21 cellular contexts compared by ENCODE assay signal in genomic region chr5:107593009-107593408, GRCh38.
DNase-seq lines count a peak whose midpoint lies in the region; ATAC-seq and TF ChIP-seq lines count a peak whose summit lies in the region.
"Had no signal": no experiment of that assay in that cellular context is flagged by ENCODE, and none has a peak within 500 bp of the region (broad histone marks: within the 10 kb centered on the region; RNA-seq: fewer than 3 reads in every experiment).

No MANE protein-coding gene starts in this region.

- peaks cover 14 to 43% of the 10 kb centered on the region in 2 donors for H3K4me1 ChIP-seq in thoracic aorta (ENCODE audit: control insufficient read depth in 1 of 2, low read depth in 2 of 2)
- H3K4me1 ChIP-seq: prostate gland had no signal

- H3K27me3 ChIP-seq in thoracic aorta (replicated peaks; ENCODE audit: insufficient read depth), result no peaks in the 10 kb centered on the region
- H3K27me3 ChIP-seq: esophagus muscularis mucosa had no signal

- H3K36me3 ChIP-seq in thoracic aorta, result no peaks in the 10 kb centered on the region
- H3K36me3 ChIP-seq: esophagus muscularis mucosa, prostate gland had no signal

- ATAC-seq in left ventricle myocardium superior (peak; percentile 38), thoracic aorta (ENCODE audit: insufficient number of reproducible peaks, low FRiP score, low read depth) (no peak), GM18505 (IDR thresholded peaks at IDR 0.05; ENCODE audit: unreplicated experiment) (no peak), HG03354 (IDR thresholded peaks at IDR 0.05; ENCODE audit: poor library complexity, severe bottlenecking, unreplicated experiment) (no peak)
- ATAC-seq: HepG2; naive thymus-derived CD8-positive, alpha-beta T cell; stimulated activated effector memory CD8-positive, alpha-beta T cell treated with anti-CD3 and anti-CD28 coated beads, Interleukin-12 subunit alpha, Interleukin-12 subunit beta, amount 100 ng/mL, for 72 hours; T-cell had no signal

- intact Hi-C loops in left ventricle myocardium superior (cut with micrococcal nuclease), result no loop called here

- H3K27ac ChIP-seq in angular gyrus (ENCODE audit: low read depth, low read length) (peak overlapping the region; percentile 18), thoracic aorta (peak overlapping the region; percentile 55 to 59)
- H3K27ac ChIP-seq: prostate gland had no signal

- peak overlapping the region; percentile 34 for H3K4me3 ChIP-seq in thoracic aorta
- H3K4me3 ChIP-seq: esophagus muscularis mucosa, prostate gland had no signal

- no peaks in the 10 kb centered on the region for H3K9me3 ChIP-seq in thoracic aorta
- H3K9me3 ChIP-seq: esophagus muscularis mucosa, prostate gland had no signal

- TF ChIP-seq CTCF in thoracic aorta (IDR thresholded peaks at IDR 0.05), result no peak

- DNase-seq in SHP77 treated with DMSO at 0.1 percent for 48 hours (lab: John Stamatoyannopoulos, UW), result peak; percentile 5
- no peak for DNase-seq in SHP77 (lab: John Stamatoyannopoulos, UW)
- no peak for DNase-seq in left ventricle myocardium superior
- DNase-seq in thoracic aorta (ENCODE audit: low spot score), result no peak
- no peak for DNase-seq in NCI-H2107 treated with DMSO at 0.1 percent for 48 hours (lab: John Stamatoyannopoulos, UW; ENCODE audit: unreplicated experiment)
- DNase-seq: activated CD4-positive, alpha-beta memory T cell treated with anti-CD3 and anti-CD28 coated beads for 36 hours; activated T-cell treated with anti-CD3 and anti-CD28 coated beads, Interleukin-2, amount 50 U/mL, for 24 hours; effector CD4-positive, alpha-beta T cell; head of caudate nucleus; islet precursor cell; MM.1S; naive thymus-derived CD8-positive, alpha-beta T cell; NCI-H187 treated with DMSO at 0.1 percent for 48 hours; T-cell had no signal

- TF ChIP-seq POLR2A in GM18505 (IDR thresholded peaks at IDR 0.05; ENCODE audit: borderline replicate concordance, extremely low read depth, insufficient read depth, insufficient read length), result no peak
